In genomic region chr12:34392741-34393085, GRCh38 we compare ENCODE assay signal across 1 cellular context.
TF ChIP-seq lines count a peak whose summit lies in the region.

No MANE protein-coding gene starts in this region.

TF ChIP-seq in K562, 482 proteins besides CTCF, POLR2A, EP300 and RAD21 (continued from another document):
- TF ChIP-seq CHD7 (IDR thresholded peaks at IDR 0.05; ENCODE audit: low read depth, low read length) (no peak), ZNF699 (CRISPR knock-in tag; IDR thresholded peaks at IDR 0.05; ENCODE audit: insufficient replicate concordance) (no peak), ZC3H8 (IDR thresholded peaks at IDR 0.05) (no peak)
